8 cellular contexts compared by ENCODE assay signal in genomic region chr3:66442254-66443249, GRCh38. TPM values are rescaled to one million over a fixed set of nuclear protein-coding genes. Genes with fewer than 3 reads are reported as not detected.
DNase-seq lines count a peak whose midpoint lies in the region; ATAC-seq and TF ChIP-seq lines count a peak whose summit lies in the region.

No MANE protein-coding gene starts in this region.

- H3K27ac ChIP-seq in adrenal gland (peak overlapping the region in 3 of 5 donors; percentile 4 to 65 (median 57)), right cardiac atrium (ENCODE audit: low read length) (peak overlapping the region; percentile 47), gastrocnemius medialis (peak overlapping the region; percentile 78 to 95 (median 86))

- peaks cover 0 to 6% of the 10 kb centered on the region in 2 donors for H3K4me1 ChIP-seq in adrenal gland (replicated peaks in 1 of 2)
- H3K4me1 ChIP-seq in right cardiac atrium (ENCODE audit: control insufficient read depth, insufficient read depth, low read length) = peaks cover 20% of the 10 kb centered on the region
- peaks cover 56 to 60% of the 10 kb centered on the region in 2 donors for H3K4me1 ChIP-seq in gastrocnemius medialis

- H3K27me3 ChIP-seq in adrenal gland = no peaks in the 10 kb centered on the region
- no peaks in the 10 kb centered on the region for H3K27me3 ChIP-seq in right cardiac atrium (ENCODE audit: control insufficient read depth, insufficient read depth)
- no peaks in the 10 kb centered on the region for H3K27me3 ChIP-seq in gastrocnemius medialis

- intact Hi-C loops in adrenal gland (cut with DNase I) = no loop called here
- intact Hi-C loops in right cardiac atrium (cut with DNase I) = loop anchor here in 1 of 4 donors (10.0 kb wide), 1 partner anchor 52 kb away; no protein-coding TSS in a partner anchor
- intact Hi-C loops in gastrocnemius medialis (cut with DNase I; ENCODE audit: low total_unique reads) = loop anchor here (2.0 kb wide), 1 partner anchor 56 kb away; no protein-coding TSS in a partner anchor
- intact Hi-C loops in activated CD8-positive, alpha-beta T cell treated with anti-CD3 and anti-CD28 coated beads for 36 hours (cut with micrococcal nuclease) = no loop called here

- WGBS in adrenal gland, 4 donors = 57 to 67% (median 63%) methylated on average over 15 of the region's 15 CpGs
- 25% methylated on average over 15 of the region's 15 CpGs for WGBS in right cardiac atrium

- no peaks in the 10 kb centered on the region for H3K36me3 Mint-ChIP-seq in activated CD8-positive, alpha-beta T cell treated with anti-CD3 and anti-CD28 coated beads for 36 hours (ENCODE audit: low read depth)

- TF ChIP-seq CTCF in adrenal gland (IDR thresholded peaks at IDR 0.05) = no peak
- TF ChIP-seq CTCF in gastrocnemius medialis (IDR thresholded peaks at IDR 0.05 in 4 of 5, conservative IDR thresholded peaks at IDR 0.05 in 1 of 5) = peak in 1 of 5 experiments; percentile 6
- TF ChIP-seq CTCF in GM10248 (IDR thresholded peaks at IDR 0.05; ENCODE audit: control extremely low read depth, extremely low read depth, low read depth, missing control alignments) = no peak
- TF ChIP-seq CTCF in activated CD8-positive, alpha-beta T cell treated with anti-CD3 and anti-CD28 coated beads for 36 hours (IDR thresholded peaks at IDR 0.05) = no peak

- H3K9me3 ChIP-seq in adrenal gland (replicated peaks in 1 of 3) = no peaks in the 10 kb centered on the region
- H3K9me3 ChIP-seq in right cardiac atrium (ENCODE audit: control insufficient read depth, low read length) = no peaks in the 10 kb centered on the region
- no peaks in the 10 kb centered on the region for H3K9me3 ChIP-seq in gastrocnemius medialis

- H3K4me3 ChIP-seq in adrenal gland (no peak overlapping the region), right cardiac atrium (ENCODE audit: low read length) (no peak overlapping the region), gastrocnemius medialis (peak overlapping the region; percentile 20 to 49 (median 36))

- CTCF ChIA-PET in GM10248 (lab: Yijun Ruan, JAX) = interaction anchor here (1.4 kb wide), 1 partner anchor 9 kb away, joined by 3 read pairs; no protein-coding TSS in a partner anchor
- CTCF ChIA-PET in activated CD8-positive, alpha-beta T cell treated with anti-CD3 and anti-CD28 coated beads for 36 hours (lab: Charles Lee) = no interaction called here

- H3K9me3 Mint-ChIP-seq in activated CD8-positive, alpha-beta T cell treated with anti-CD3 and anti-CD28 coated beads for 36 hours = no peaks in the 10 kb centered on the region

- H3K4me1 Mint-ChIP-seq in activated CD8-positive, alpha-beta T cell treated with anti-CD3 and anti-CD28 coated beads for 36 hours (ENCODE audit: low read depth) = peaks cover 15% of the 10 kb centered on the region

- in situ Hi-C loops in gastrocnemius medialis (cut with MboI; ENCODE audit: low sequenced_read_pairs in 4 of 4) = no loop called here

- DNase-seq in HuH-7.5 (ENCODE audit: low spot score) (peak; percentile 6), adrenal gland (peak in 6 of 7 donors; percentile 30 to 67 (median 42)), right cardiac atrium (peak; percentile 70 to 87 (median 76)), gastrocnemius medialis (peak; percentile 81 to 85), GM10248 (ENCODE audit: extremely low spot score) (no peak), NCI-H187 (lab: John Stamatoyannopoulos, UW) (no peak)
- DNase-seq in activated CD8-positive, alpha-beta T cell treated with anti-CD3 and anti-CD28 coated beads for 36 hours = no peak

- no peaks in the 10 kb centered on the region for H3K27me3 Mint-ChIP-seq in activated CD8-positive, alpha-beta T cell treated with anti-CD3 and anti-CD28 coated beads for 36 hours

- no peak for TF ChIP-seq POLR2A in adrenal gland (IDR thresholded peaks at IDR 0.05)
- TF ChIP-seq POLR2A in gastrocnemius medialis (IDR thresholded peaks at IDR 0.05) = no peak

- no peaks in the 10 kb centered on the region for H3K36me3 ChIP-seq in adrenal gland (replicated peaks in 1 of 2)
- H3K36me3 ChIP-seq in gastrocnemius medialis = no peaks in the 10 kb centered on the region

- no peak overlapping the region for H3K4me3 Mint-ChIP-seq in activated CD8-positive, alpha-beta T cell treated with anti-CD3 and anti-CD28 coated beads for 36 hours

- POLR2A ChIA-PET in GM10248 (lab: Yijun Ruan, JAX) = no interaction called here
- POLR2A ChIA-PET in activated CD8-positive, alpha-beta T cell treated with anti-CD3 and anti-CD28 coated beads for 36 hours (lab: Charles Lee) = no interaction called here

- H3K27ac Mint-ChIP-seq in activated CD8-positive, alpha-beta T cell treated with anti-CD3 and anti-CD28 coated beads for 36 hours = no peak overlapping the region

- ATAC-seq in right cardiac atrium (peak; percentile 87 to 90), gastrocnemius medialis (peak; percentile 94 to 96), HG02981 (IDR thresholded peaks at IDR 0.05; ENCODE audit: unreplicated experiment) (no peak)
- no peak for ATAC-seq in activated CD8-positive, alpha-beta T cell treated with anti-CD3 and anti-CD28 coated beads for 36 hours

RNA-seq across cellular contexts. Expression of gene LRIG1, which starts 58.3 kb away (rescaled TPM):
- total RNA-seq in adrenal gland = 10 to 100 TPM in 2 of 8 donors, 1 to 10 TPM in 6; 2.8 to 13.3 (median 5.8) TPM
- 1 to 10 TPM; 2.9 to 7.2 (median 3.2) TPM for polyA plus RNA-seq in adrenal gland
- total RNA-seq in right cardiac atrium = 100 to 1,000 TPM; 103 to 140 (median 122) TPM
- 80.2 TPM for polyA plus RNA-seq in right cardiac atrium
- 100 to 1,000 TPM in 1 of 4 donors, 10 to 100 TPM in 3; 45.3 to 103 (median 58.6) TPM for total RNA-seq in gastrocnemius medialis
- 10 to 100 TPM; 12.7 to 13.0 TPM for total RNA-seq in activated CD8-positive, alpha-beta T cell treated with anti-CD3 and anti-CD28 coated beads for 36 hours

Comparison
In these comparisons a context has a peak if more than half of its experiments do, and no peak if none do; other contexts are left out.
1. DNase-seq: peak in HuH-7.5 (single experiment), adrenal gland (6 of 7), right cardiac atrium (3 of 3) and gastrocnemius medialis (2 of 2); none in GM10248 (single experiment), activated CD8-positive, alpha-beta T cell treated with anti-CD3 and anti-CD28 coated beads for 36 hours (single experiment) and NCI-H187 (0 of 2).
2. H3K4me3 ChIP-seq: peak in gastrocnemius medialis (4 of 4); none in adrenal gland (0 of 4) and right cardiac atrium (single experiment).
3. ATAC-seq: peak in right cardiac atrium (2 of 2) and gastrocnemius medialis (2 of 2); none in HG02981 (single experiment) and activated CD8-positive, alpha-beta T cell treated with anti-CD3 and anti-CD28 coated beads for 36 hours (single experiment).
4. Peak in every context shown above with its lines, with median percentiles within 50 percentile points of each other: H3K27ac ChIP-seq.